Comparison of ENCODE assay signal across 8 cellular contexts in genomic region chr11:118913411-118914125, GRCh38. TPM values are rescaled to one million over a fixed set of nuclear protein-coding genes. Genes with fewer than 3 reads are reported as not detected.
DNase-seq lines count a peak whose midpoint lies in the region; ATAC-seq and TF ChIP-seq lines count a peak whose summit lies in the region.

No MANE protein-coding gene starts in this region.

- H3K27ac ChIP-seq in liver (ENCODE audit: low read depth in 1 of 2, low read length in 2 of 2), result peak overlapping the region; percentile 75 to 76
- peak overlapping the region; percentile 83 to 94 for H3K27ac ChIP-seq in testis

- H3K9ac ChIP-seq in adipocyte (ENCODE audit: low read length) (peak overlapping the region; percentile 100), liver (ENCODE audit: low read depth in 1 of 2, low read length in 2 of 2) (no peak overlapping the region)

- no peaks in the 10 kb centered on the region for H3K9me3 ChIP-seq in adipocyte (ENCODE audit: control insufficient read depth, low read length)
- no peaks in the 10 kb centered on the region for H3K9me3 ChIP-seq in liver (ENCODE audit: control insufficient read depth in 4 of 4, low read length in 3 of 4)
- H3K9me3 ChIP-seq in testis, result no peaks in the 10 kb centered on the region

- intact Hi-C loops in testis (cut with DNase I; ENCODE audit: low total_unique reads), result no loop called here

- H3K4me3 ChIP-seq in adipocyte (ENCODE audit: low read length) (no peak overlapping the region), liver (ENCODE audit: low read depth in 1 of 3, low read length in 3 of 3) (no peak overlapping the region), testis (no peak overlapping the region)

- TF ChIP-seq CTCF in liver (IDR thresholded peaks at IDR 0.05; ENCODE audit: low read depth, low read length, missing input control) (no peak), testis (IDR thresholded peaks at IDR 0.05) (no peak)

- TF ChIP-seq POLR2A in testis (IDR thresholded peaks at IDR 0.05) (no peak), GM18505 (IDR thresholded peaks at IDR 0.05; ENCODE audit: borderline replicate concordance, extremely low read depth, insufficient read depth, insufficient read length) (no peak)

- H3K27me3 ChIP-seq in adipocyte (replicated peaks; ENCODE audit: control insufficient read depth, insufficient read depth, low read length), result no peaks in the 10 kb centered on the region
- no peaks in the 10 kb centered on the region for H3K27me3 ChIP-seq in liver (ENCODE audit: control insufficient read depth in 4 of 4, insufficient read depth in 4 of 4, low read length in 3 of 4)
- no peaks in the 10 kb centered on the region for H3K27me3 ChIP-seq in testis

- peaks cover 90% of the 10 kb centered on the region for H3K4me1 ChIP-seq in adipocyte (ENCODE audit: control insufficient read depth, insufficient read depth, low read length)
- peaks cover 36 to 87% (median 59%) of the 10 kb centered on the region in 4 donors for H3K4me1 ChIP-seq in liver (ENCODE audit: control insufficient read depth in 4 of 4, insufficient read depth in 4 of 4, low read length in 3 of 4)
- H3K4me1 ChIP-seq in testis, result peaks cover 100% of the 10 kb centered on the region

- no peak for TF ChIP-seq RAD21 in liver (IDR thresholded peaks at IDR 0.05)

- ATAC-seq in HG03045 (IDR thresholded peaks at IDR 0.05; ENCODE audit: unreplicated experiment) (no peak), GM18505 (IDR thresholded peaks at IDR 0.05; ENCODE audit: unreplicated experiment) (no peak)

- DNase-seq in activated CD4-positive, alpha-beta T cell treated with anti-CD3 and anti-CD28 coated beads, Interleukin-2, amount 50 U/mL, for 1 hour, result peak; percentile 50
- no peak for DNase-seq in activated CD4-positive, alpha-beta T cell treated with anti-CD3 and anti-CD28 coated beads for 48 hours
- no peak for DNase-seq in adipocyte (ENCODE audit: low read depth)
- DNase-seq in testis, result no peak
- no peak for DNase-seq in stimulated activated CD4-positive, alpha-beta T cell treated with anti-CD3 and anti-CD28 coated beads, Interleukin-4, amount 100 ng/mL, for 24 hours

- 52% methylated on average over 9 of the region's 9 CpGs for WGBS in liver
- WGBS in testis, 2 donors, result 51 to 60% methylated on average over 4 to 9 of the region's 9 CpGs

- H3K36me3 ChIP-seq in adipocyte (ENCODE audit: control insufficient read depth, insufficient read depth, low read length, severe bottlenecking), result no peaks in the 10 kb centered on the region
- no peaks in the 10 kb centered on the region for H3K36me3 ChIP-seq in liver (ENCODE audit: control insufficient read depth in 4 of 4, insufficient read depth in 3 of 4, low read depth in 1 of 4, low read length in 3 of 4)
- H3K36me3 ChIP-seq in testis (ENCODE audit: low read depth, missing control alignments), result no peaks in the 10 kb centered on the region

TF ChIP-seq in liver, 16 proteins besides CTCF, POLR2A, EP300 and RAD21:
- TF ChIP-seq MAX (IDR thresholded peaks at IDR 0.05) (no peak), GABPA (IDR thresholded peaks at IDR 0.05 in 1 of 2, conservative IDR thresholded peaks at IDR 0.05 in 1 of 2) (no peak), ATF3 (IDR thresholded peaks at IDR 0.05) (no peak), TAF1 (conservative IDR thresholded peaks at IDR 0.05) (no peak), ZBTB33 (IDR thresholded peaks at IDR 0.05) (no peak), EGR1 (IDR thresholded peaks at IDR 0.05; ENCODE audit: low read depth in 2 of 2) (no peak)

RNA-seq across cellular contexts. Expression of gene BCL9L, which starts 12.2 kb away (rescaled TPM):
- 10 to 100 TPM in 1 of 2 donors, 1 to 10 TPM in 1; 6.1 to 10.2 TPM for total RNA-seq in liver
- 10 to 100 TPM in 1 of 2 donors, 1 to 10 TPM in 1; 2.2 to 11.6 TPM for polyA plus RNA-seq in liver
- total RNA-seq in testis, result 10 to 100 TPM; 37.0 to 38.9 TPM
- 30.7 TPM for polyA plus RNA-seq in testis (ENCODE audit: insufficient read depth, low read depth, low replicate concordance)

RNA-seq across cellular contexts. Expression of gene CXCR5, which starts 29.9 kb away (rescaled TPM):
- total RNA-seq in liver, result not detected
- under 1 TPM; 0.06 to 0.92 TPM for polyA plus RNA-seq in liver
- under 1 TPM in 1 of 2 donors, not detected in 1; 0.06 TPM for total RNA-seq in testis
- polyA plus RNA-seq in testis (ENCODE audit: insufficient read depth, low read depth, low replicate concordance), result 0.22 TPM

RNA-seq across cellular contexts. Expression of gene UPK2, which starts 42.5 kb away (rescaled TPM):
- not detected for total RNA-seq in liver
- polyA plus RNA-seq in liver, result not detected
- under 1 TPM in 1 of 2 donors, not detected in 1; 0.68 TPM for total RNA-seq in testis
- 0.50 TPM for polyA plus RNA-seq in testis (ENCODE audit: insufficient read depth, low read depth, low replicate concordance)

RNA-seq across cellular contexts. Expression of gene FOXR1, which starts 58.0 kb away (rescaled TPM):
- total RNA-seq in liver (not detected), testis (1 to 10 TPM; 5.0 to 8.9 TPM)
- polyA plus RNA-seq in liver (not detected), testis (ENCODE audit: insufficient read depth, low read depth, low replicate concordance) (7.3 TPM)
